26 cellular contexts compared by ENCODE assay signal in the genomic region with DNA sequence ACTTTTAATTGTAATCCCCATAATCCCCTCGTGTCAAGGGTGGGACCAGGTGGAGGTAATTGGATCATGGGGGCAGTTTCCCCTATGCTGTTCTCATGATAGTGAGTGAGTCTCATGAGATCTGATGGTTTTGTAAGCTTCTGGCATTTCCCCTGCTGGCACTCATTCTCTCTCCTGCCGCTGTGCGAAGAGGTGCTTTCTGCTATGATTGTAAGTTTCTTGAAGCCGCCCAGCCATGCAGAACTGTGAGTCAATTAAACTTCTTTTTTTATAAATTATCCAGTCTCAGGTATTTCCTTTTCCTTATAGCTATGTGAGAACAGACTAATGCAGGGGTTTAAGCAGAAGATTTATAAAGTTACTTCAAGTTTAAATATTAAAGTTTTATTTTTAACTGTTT.
A peak's percentile ranks its signal among the peaks of the same experiment; 100 is the strongest.
DNase-seq lines count a peak whose midpoint lies in the region; ATAC-seq and TF ChIP-seq lines count a peak whose summit lies in the region.
"Had no signal": no experiment of that assay in that cellular context is flagged by ENCODE, and none has a peak within 500 bp of the region (broad histone marks: within the 10 kb centered on the region; RNA-seq: fewer than 3 reads in every experiment).

No MANE protein-coding gene starts in this region.

- intact Hi-C loops in thyroid gland (cut with DNase I): no loop called here

- CTCF ChIA-PET in activated CD8-positive, alpha-beta memory T cell treated with anti-CD3 and anti-CD28 coated beads, Interleukin-2, amount 10 ng/mL, durations not matched to agents 7 days and 5 days (lab: Charles Lee): no interaction called here

- H3K36me3 ChIP-seq in kidney epithelial cell (ENCODE audit: control insufficient read depth, insufficient read depth, low read length) (no peaks in the 10 kb centered on the region), thyroid gland (no peaks in the 10 kb centered on the region)
- H3K36me3 ChIP-seq: BE2C, BLaER1 had no signal

- H3K9me3 Mint-ChIP-seq in activated CD8-positive, alpha-beta memory T cell treated with anti-CD3 and anti-CD28 coated beads, Interleukin-2, amount 10 ng/mL, durations not matched to agents 7 days and 5 days (ENCODE audit: low read depth): peaks cover 2% of the 10 kb centered on the region

- H3K27me3 Mint-ChIP-seq in activated CD8-positive, alpha-beta memory T cell treated with anti-CD3 and anti-CD28 coated beads, Interleukin-2, amount 10 ng/mL, durations not matched to agents 7 days and 5 days: peaks cover 2% of the 10 kb centered on the region
- H3K27me3 Mint-ChIP-seq: CD4-positive, alpha-beta memory T cell; CD4-positive, CD25-positive, alpha-beta regulatory T cell had no signal

- no peak overlapping the region for H3K4me3 ChIP-seq in kidney epithelial cell (ENCODE audit: low read depth, low read length)
- no peak overlapping the region for H3K4me3 ChIP-seq in thyroid gland (replicated peaks in 1 of 3)
- H3K4me3 ChIP-seq: BLaER1, GM12878 had no signal

- WGBS in thyroid gland, 2 donors: 40 to 44% methylated on average over 4 of the region's 4 CpGs

- TF ChIP-seq CTCF in kidney epithelial cell (IDR thresholded peaks at IDR 0.05; ENCODE audit: insufficient read depth, low read length, poor library complexity, severe bottlenecking) (no peak), thyroid gland (IDR thresholded peaks at IDR 0.05) (no peak)

- H3K9me3 ChIP-seq in thyroid gland: no peaks in the 10 kb centered on the region
- H3K9me3 ChIP-seq: BLaER1 had no signal

- peaks cover 4 to 15% of the 10 kb centered on the region in 2 donors for H3K4me1 ChIP-seq in thyroid gland
- H3K4me1 ChIP-seq: BE2C, BLaER1 had no signal

- no peaks in the 10 kb centered on the region for H3K4me1 Mint-ChIP-seq in activated CD8-positive, alpha-beta memory T cell treated with anti-CD3 and anti-CD28 coated beads, Interleukin-2, amount 10 ng/mL, durations not matched to agents 7 days and 5 days
- H3K4me1 Mint-ChIP-seq: CD14-positive monocyte; CD4-positive, alpha-beta memory T cell; CD4-positive, CD25-positive, alpha-beta regulatory T cell; CD8-positive, alpha-beta memory T cell had no signal

- no peak overlapping the region for H3K27ac ChIP-seq in thyroid gland
- H3K27ac ChIP-seq: BLaER1 had no signal

- no peak overlapping the region for H3K4me3 Mint-ChIP-seq in activated CD8-positive, alpha-beta memory T cell treated with anti-CD3 and anti-CD28 coated beads, Interleukin-2, amount 10 ng/mL, durations not matched to agents 7 days and 5 days
- H3K4me3 Mint-ChIP-seq: CD14-positive monocyte; CD4-positive, alpha-beta memory T cell; CD4-positive, CD25-positive, alpha-beta regulatory T cell; CD8-positive, alpha-beta memory T cell had no signal

- no peak for TF ChIP-seq POLR2A in thyroid gland (IDR thresholded peaks at IDR 0.05)

- peak; percentile 9 for DNase-seq in NCI-H82 treated with DMSO at 0.1 percent for 48 hours (lab: John Stamatoyannopoulos, UW; ENCODE audit: unreplicated experiment)
- peak; percentile 9 for DNase-seq in kidney epithelial cell (ENCODE audit: low read depth)
- DNase-seq in kidney tubule cell (ENCODE audit: low spot score): peak; percentile 66
- DNase-seq in thyroid gland: peak; percentile 47 to 70
- no peak for DNase-seq in RPMI8226
- DNase-seq in T-helper 9 cell: no peak
- DNase-seq in activated CD8-positive, alpha-beta memory T cell treated with anti-CD3 and anti-CD28 coated beads, Interleukin-2, amount 10 ng/mL, durations not matched to agents 7 days and 5 days: no peak
- DNase-seq: 8988T; ACHN; BE2C; C1 segment of cervical spinal cord; CD4-positive, alpha-beta memory T cell; CD4-positive, CD25-positive, alpha-beta regulatory T cell; CD8-positive, alpha-beta memory T cell; COR-L47; DMS 273 treated with DMSO at 0.1 percent for 48 hours; DMS153; DMS53; DMS79; DND-41; EL; GDM1 had no signal

- H3K27ac Mint-ChIP-seq in activated CD8-positive, alpha-beta memory T cell treated with anti-CD3 and anti-CD28 coated beads, Interleukin-2, amount 10 ng/mL, durations not matched to agents 7 days and 5 days: no peak overlapping the region
- H3K27ac Mint-ChIP-seq: CD14-positive monocyte; CD4-positive, alpha-beta memory T cell; CD4-positive, CD25-positive, alpha-beta regulatory T cell; CD8-positive, alpha-beta memory T cell had no signal

- H3K27me3 ChIP-seq in kidney epithelial cell (ENCODE audit: control insufficient read depth, insufficient read depth, low read length) (no peaks in the 10 kb centered on the region), thyroid gland (no peaks in the 10 kb centered on the region)
- H3K27me3 ChIP-seq: BE2C, BLaER1 had no signal

- ATAC-seq in HG02840 (IDR thresholded peaks at IDR 0.05; ENCODE audit: low FRiP score, unreplicated experiment): no peak
- ATAC-seq in activated CD8-positive, alpha-beta memory T cell treated with anti-CD3 and anti-CD28 coated beads, Interleukin-2, amount 10 ng/mL, durations not matched to agents 7 days and 5 days: no peak
- ATAC-seq: GM12878 had no signal

- H3K36me3 Mint-ChIP-seq in activated CD8-positive, alpha-beta memory T cell treated with anti-CD3 and anti-CD28 coated beads, Interleukin-2, amount 10 ng/mL, durations not matched to agents 7 days and 5 days: no peaks in the 10 kb centered on the region
- H3K36me3 Mint-ChIP-seq: CD14-positive monocyte; CD4-positive, alpha-beta memory T cell; CD4-positive, CD25-positive, alpha-beta regulatory T cell; CD8-positive, alpha-beta memory T cell had no signal

Comparison
In these comparisons a context has a peak if more than half of its experiments do, and no peak if none do; other contexts are left out.
1. DNase-seq: peak in NCI-H82 treated with DMSO at 0.1 percent for 48 hours (single experiment), kidney epithelial cell (single experiment), kidney tubule cell (single experiment) and thyroid gland (2 of 2); none in RPMI8226 (single experiment), T-helper 9 cell (single experiment) and activated CD8-positive, alpha-beta memory T cell treated with anti-CD3 and anti-CD28 coated beads, Interleukin-2, amount 10 ng/mL, durations not matched to agents 7 days and 5 days (single experiment).